17 cellular contexts compared by ENCODE assay signal in the genomic region with DNA sequence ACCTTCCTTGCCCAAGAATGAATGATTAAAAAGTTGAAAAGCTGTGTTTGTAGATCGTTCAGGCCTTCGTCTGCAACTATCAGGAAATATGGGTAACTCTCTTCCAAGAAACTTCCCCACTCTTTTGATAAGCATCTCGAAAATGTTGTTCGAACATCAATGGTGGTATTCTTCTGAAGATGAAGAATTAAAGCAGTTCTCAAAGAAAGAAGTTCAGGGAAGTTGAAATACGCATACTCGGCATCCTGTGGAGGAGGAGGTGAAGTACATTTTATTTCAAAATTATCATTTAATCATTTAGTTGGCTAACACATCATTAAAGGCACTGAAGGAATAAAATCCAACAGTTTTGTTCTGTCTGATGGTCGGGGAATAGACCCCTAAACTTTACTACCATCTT.
"Had no signal": no experiment of that assay in that cellular context is flagged by ENCODE, and none has a peak within 500 bp of the region (broad histone marks: within the 10 kb centered on the region; RNA-seq: fewer than 3 reads in every experiment).

No MANE protein-coding gene starts in this region.

- ATAC-seq: body of pancreas; gastrocnemius medialis; left lung; right cardiac atrium; stimulated activated effector memory CD8-positive, alpha-beta T cell treated with anti-CD3 and anti-CD28 coated beads, Interleukin-12 subunit alpha, Interleukin-12 subunit beta, amount 100 ng/mL, for 72 hours had no signal

- H3K4me2 ChIP-seq: SK-N-SH had no signal

- H3K9me3 ChIP-seq: adrenal gland, body of pancreas, gastrocnemius medialis, left lung, SK-N-SH had no signal

- H3K27me3 Mint-ChIP-seq: progenitor cell of endocrine pancreas had no signal

- H3K4me3 Mint-ChIP-seq: nephron; stimulated activated effector memory CD8-positive, alpha-beta T cell treated with anti-CD3 and anti-CD28 coated beads, Interleukin-12 subunit alpha, Interleukin-12 subunit beta, amount 100 ng/mL, for 72 hours had no signal

- H3K4me1 ChIP-seq: body of pancreas, gastrocnemius medialis, left lung had no signal

- H3K27me3 ChIP-seq: adrenal gland, body of pancreas, gastrocnemius medialis, left lung had no signal

- H3K9ac ChIP-seq: SK-N-SH had no signal

- DNase-seq: adrenal gland; body of pancreas; central memory CD4-positive, alpha-beta T cell; cortex of kidney; effector CD8-positive, alpha-beta T cell; gastrocnemius medialis; islet precursor cell; left lung; occipital lobe; right cardiac atrium; Right ventricle myocardium superior; SK-N-SH; small intestine; trophoblast cell had no signal

- H3K9me3 Mint-ChIP-seq: nephron; stimulated activated effector memory CD8-positive, alpha-beta T cell treated with anti-CD3 and anti-CD28 coated beads, Interleukin-12 subunit alpha, Interleukin-12 subunit beta, amount 100 ng/mL, for 72 hours had no signal

- H3K27ac Mint-ChIP-seq: nephron; progenitor cell of endocrine pancreas; stimulated activated effector memory CD8-positive, alpha-beta T cell treated with anti-CD3 and anti-CD28 coated beads, Interleukin-12 subunit alpha, Interleukin-12 subunit beta, amount 100 ng/mL, for 72 hours had no signal

- H3K27ac ChIP-seq: adrenal gland, body of pancreas, gastrocnemius medialis, left lung had no signal

- H3K4me3 ChIP-seq: adrenal gland, body of pancreas, gastrocnemius medialis, left lung had no signal

- H3K4me1 Mint-ChIP-seq: stimulated activated effector memory CD8-positive, alpha-beta T cell treated with anti-CD3 and anti-CD28 coated beads, Interleukin-12 subunit alpha, Interleukin-12 subunit beta, amount 100 ng/mL, for 72 hours had no signal
